ENCODE assay signal across 12 cellular contexts in the genomic region with DNA sequence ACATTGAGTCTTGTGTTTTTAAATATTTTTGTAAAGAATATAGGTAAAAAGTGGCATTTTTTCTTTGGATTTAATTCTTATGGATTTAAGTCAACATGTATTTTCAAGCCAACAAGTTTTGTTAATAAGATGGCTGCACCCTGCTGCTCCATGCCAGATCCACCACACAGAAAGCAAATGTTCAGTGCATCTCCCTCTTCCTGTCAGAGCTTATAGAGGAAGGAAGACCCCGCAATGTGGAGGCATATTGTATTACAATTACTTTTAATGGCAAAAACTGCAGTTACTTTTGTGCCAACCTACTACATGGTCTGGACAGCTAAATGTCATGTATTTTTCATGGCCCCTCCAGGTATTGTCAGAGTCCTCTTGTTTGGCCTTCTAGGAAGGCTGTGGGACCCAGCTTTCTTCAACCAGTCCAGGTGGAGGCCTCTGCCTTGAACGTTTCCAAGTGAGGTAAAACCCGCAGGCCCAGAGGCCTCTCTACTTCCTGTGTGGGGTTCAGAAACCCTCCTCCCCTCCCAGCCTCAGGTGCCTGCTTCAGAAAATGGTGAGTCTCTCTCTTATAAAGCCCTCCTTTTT. TPM values are rescaled to one million over a fixed set of nuclear protein-coding genes. Genes with fewer than 3 reads are reported as not detected.
DNase-seq lines count a peak whose midpoint lies in the region; ATAC-seq and TF ChIP-seq lines count a peak whose summit lies in the region.
"Had no signal": no experiment of that assay in that cellular context is flagged by ENCODE, and none has a peak within 500 bp of the region (broad histone marks: within the 10 kb centered on the region; RNA-seq: fewer than 3 reads in every experiment).

Gene CD3E, plus strand, starts transcription at position 504 of the 582 bp plus-strand sequence. CDS start 223 bp downstream, outside the sequence.

- intact Hi-C loops in mucosa of descending colon (cut with DNase I, micrococcal nuclease) = no loop called here

- no peak for TF ChIP-seq EP300 in gastroesophageal sphincter (IDR thresholded peaks at IDR 0.05)

- no peak within 1 kb of the TSS for H3K4me3 ChIP-seq in mucosa of descending colon
- H3K4me3 ChIP-seq in gastroesophageal sphincter = no peak within 1 kb of the TSS

- 29 to 64% methylated on average over 1 to 2 of the region's 3 CpGs for WGBS in gastroesophageal sphincter (ENCODE audit: low coverage in 1 of 2), 2 donors

- no peaks in the 10 kb centered on the region for H3K4me1 ChIP-seq in mucosa of descending colon (ENCODE audit: low read depth)
- no peaks in the 10 kb centered on the region for H3K4me1 ChIP-seq in gastroesophageal sphincter

- no peak for TF ChIP-seq CTCF in mucosa of descending colon (IDR thresholded peaks at IDR 0.05)
- TF ChIP-seq CTCF in gastroesophageal sphincter (IDR thresholded peaks at IDR 0.05) = no peak

- H3K36me3 ChIP-seq in mucosa of descending colon (ENCODE audit: low read depth) (no peaks in the 10 kb centered on the region), gastroesophageal sphincter (no peaks in the 10 kb centered on the region)

- peak; percentile 68 for ATAC-seq in mucosa of descending colon
- peak; percentile 77 for ATAC-seq in stimulated activated naive CD8-positive, alpha-beta T cell treated with anti-CD3 and anti-CD28 coated beads, Interleukin-15, Interleukin-2, amounts not matched to agents 100 U/mL and 50 U/mL, for 24 hours
- no peak for ATAC-seq in gastroesophageal sphincter
- no peak for ATAC-seq in GM18498 (IDR thresholded peaks at IDR 0.05; ENCODE audit: unreplicated experiment)
- ATAC-seq in HG03045 (IDR thresholded peaks at IDR 0.05; ENCODE audit: unreplicated experiment) = no peak

- no peak for TF ChIP-seq POLR2A in gastroesophageal sphincter (IDR thresholded peaks at IDR 0.05)

- no peak within 1 kb of the TSS for H3K27ac ChIP-seq in gastroesophageal sphincter

- DNase-seq in T follicular helper cell (ENCODE audit: low read depth) (peak; percentile 46), mucosa of descending colon (no peak), NCI-H226 (no peak)
- peak; percentile 70 for DNase-seq in activated T-cell treated with anti-CD3 and anti-CD28 coated beads, Interleukin-2, amount 50 U/mL, for 1 hour
- peak; percentile 70 for DNase-seq in stimulated activated naive CD8-positive, alpha-beta T cell treated with anti-CD3 and anti-CD28 coated beads, Interleukin-15, Interleukin-2, amounts not matched to agents 100 U/mL and 50 U/mL, for 24 hours
- DNase-seq: midbrain, NCI-H1694 treated with DMSO at 0.1 percent for 48 hours had no signal

- peaks cover 22% of the 10 kb centered on the region for H3K27me3 ChIP-seq in gastroesophageal sphincter

- H3K9me3 ChIP-seq in mucosa of descending colon (no peaks in the 10 kb centered on the region), gastroesophageal sphincter (no peaks in the 10 kb centered on the region)

RNA-seq across cellular contexts. Expression of gene CD3E, which starts in this region (rescaled TPM):
- 1 to 10 TPM; 6.3 to 9.7 (median 9.7) TPM for total RNA-seq in mucosa of descending colon
- 1 to 10 TPM in 1 of 4 donors, under 1 TPM in 2, not detected in 1; 0.77 to 2.8 (median 0.78) TPM for total RNA-seq in gastroesophageal sphincter
- total RNA-seq: glomerular endothelial cell, SK-MEL-5 had no signal

Comparison
In these comparisons a context has a peak if more than half of its experiments do, and no peak if none do; other contexts are left out.
1. DNase-seq: peak in T follicular helper cell (single experiment), activated T-cell treated with anti-CD3 and anti-CD28 coated beads, Interleukin-2, amount 50 U/mL, for 1 hour (single experiment) and stimulated activated naive CD8-positive, alpha-beta T cell treated with anti-CD3 and anti-CD28 coated beads, Interleukin-15, Interleukin-2, amounts not matched to agents 100 U/mL and 50 U/mL, for 24 hours (single experiment); none in mucosa of descending colon (0 of 3) and NCI-H226 (single experiment).
2. ATAC-seq: peak in mucosa of descending colon (single experiment) and stimulated activated naive CD8-positive, alpha-beta T cell treated with anti-CD3 and anti-CD28 coated beads, Interleukin-15, Interleukin-2, amounts not matched to agents 100 U/mL and 50 U/mL, for 24 hours (single experiment); none in gastroesophageal sphincter (single experiment), GM18498 (single experiment) and HG03045 (single experiment).